10 cellular contexts compared by ENCODE assay signal in genomic region chrX:120456973-120457372, GRCh38. TPM values are rescaled to one million over a fixed set of nuclear protein-coding genes. Genes with fewer than 3 reads are reported as not detected.
A peak's percentile ranks its signal among the peaks of the same experiment; 100 is the strongest.
DNase-seq lines count a peak whose midpoint lies in the region; ATAC-seq and TF ChIP-seq lines count a peak whose summit lies in the region.
"Had no signal": no experiment of that assay in that cellular context is flagged by ENCODE, and none has a peak within 500 bp of the region (broad histone marks: within the 10 kb centered on the region; RNA-seq: fewer than 3 reads in every experiment).

No MANE protein-coding gene starts in this region.

- DNase-seq in AML-193 (lab: John Stamatoyannopoulos, UW): peak; percentile 70 to 81
- DNase-seq in GM23248: peak; percentile 31
- no peak for DNase-seq in SK-N-MC (ENCODE audit: low read depth, low spot score)
- DNase-seq in fibroblast of gingiva (ENCODE audit: low read depth): peak; percentile 24
- no peak for DNase-seq in GM10266 (ENCODE audit: extremely low spot score)
- no peak for DNase-seq in medulla oblongata (ENCODE audit: extremely low spot score)
- no peak for DNase-seq in H7
- DNase-seq: DMS53, glutamatergic neuron had no signal

- peak overlapping the region; percentile 63 for H3K27ac ChIP-seq in GM23248
- H3K27ac ChIP-seq in SK-N-MC: peak overlapping the region; percentile 58; the same call in 1 of the 2 replicates

- 59 to 68% methylated on average over 4 of the region's 4 CpGs for WGBS in GM23248 (ENCODE audit: low coverage in 1 of 2, low lambda C conversion rate in 2 of 2, missing lambda C conversion rate in 2 of 2), 2 experiments

- H3K9me2 ChIP-seq in GM23248 (ENCODE audit: insufficient read depth): no peaks in the 10 kb centered on the region

- H4K20me1 ChIP-seq in GM23248 (ENCODE audit: insufficient read depth): peaks cover 7% of the 10 kb centered on the region

- peaks cover 16% of the 10 kb centered on the region for H3K4me1 ChIP-seq in GM23248 (ENCODE audit: insufficient read depth)

- peaks cover 19% of the 10 kb centered on the region for H3F3A ChIP-seq in GM23248 (ENCODE audit: insufficient read depth)

- H3K4me2 ChIP-seq in GM23248 (ENCODE audit: unreplicated experiment): peak overlapping the region; percentile 42

- H3K4me3 ChIP-seq in GM23248 (peak overlapping the region; percentile 45; the same call in 1 of the 2 replicates), SK-N-MC (peak overlapping the region; percentile 56; the same call in 1 of the 2 replicates), H7 (ENCODE audit: insufficient read depth, low read depth, low read length) (no peak overlapping the region)

- no peaks in the 10 kb centered on the region for H3K9me3 ChIP-seq in GM23248 (ENCODE audit: low read depth)
- H3K9me3 ChIP-seq in SK-N-MC (ENCODE audit: low read depth, low read length): no peaks in the 10 kb centered on the region

- H3K36me3 ChIP-seq in GM23248 (ENCODE audit: low read depth) (no peaks in the 10 kb centered on the region), SK-N-MC (ENCODE audit: insufficient read depth, low read length) (no peaks in the 10 kb centered on the region), H7 (replicated peaks; ENCODE audit: control insufficient read depth, insufficient read depth, low read length) (no peaks in the 10 kb centered on the region)

- H3K9ac ChIP-seq in GM23248: no peak overlapping the region
- no peak overlapping the region for H3K9ac ChIP-seq in SK-N-MC (ENCODE audit: insufficient read length)

- H3K27me3 ChIP-seq in GM23248 (replicated peaks; ENCODE audit: insufficient read depth): no peaks in the 10 kb centered on the region
- no peaks in the 10 kb centered on the region for H3K27me3 ChIP-seq in H7 (ENCODE audit: control insufficient read depth, insufficient read depth, low read length)

- peaks cover 39% of the 10 kb centered on the region for H3K79me2 ChIP-seq in GM23248 (ENCODE audit: insufficient read depth)

- in situ Hi-C loops in GM23248 (cut with MboI): no loop called here

- H2AFZ ChIP-seq in GM23248: no peak overlapping the region

- no peak for TF ChIP-seq CTCF in GM10266 (IDR thresholded peaks at IDR 0.05; ENCODE audit: control insufficient read depth, insufficient read depth, low read depth, missing control alignments)

- no peak for ATAC-seq in GM21423 (IDR thresholded peaks at IDR 0.05; ENCODE audit: unreplicated experiment)

RNA-seq across cellular contexts. Expression of gene LAMP2, which starts 12.1 kb away (rescaled TPM):
- total RNA-seq in GM23248 (2014; rRNA removed; shearing (Covaris generic)): 155 and 175 TPM in 2 replicates
- polyA plus RNA-seq in GM23248 (2016; fragmentation: Nextera tagmentation; extraction: Ambion mirVana): 275 TPM in 2 replicates
- 31.3 and 31.7 TPM in 2 replicates for total RNA-seq in H7 (2014; rRNA removed; shearing (Covaris generic))

Comparison
In these comparisons a context has a peak if more than half of its experiments do, and no peak if none do; other contexts are left out.
1. DNase-seq: peak in AML-193 (2 of 2), GM23248 (single experiment) and fibroblast of gingiva (single experiment); none in SK-N-MC (single experiment), GM10266 (single experiment), medulla oblongata (single experiment) and H7 (single experiment).